8 cellular contexts compared by ENCODE assay signal in the genomic region with DNA sequence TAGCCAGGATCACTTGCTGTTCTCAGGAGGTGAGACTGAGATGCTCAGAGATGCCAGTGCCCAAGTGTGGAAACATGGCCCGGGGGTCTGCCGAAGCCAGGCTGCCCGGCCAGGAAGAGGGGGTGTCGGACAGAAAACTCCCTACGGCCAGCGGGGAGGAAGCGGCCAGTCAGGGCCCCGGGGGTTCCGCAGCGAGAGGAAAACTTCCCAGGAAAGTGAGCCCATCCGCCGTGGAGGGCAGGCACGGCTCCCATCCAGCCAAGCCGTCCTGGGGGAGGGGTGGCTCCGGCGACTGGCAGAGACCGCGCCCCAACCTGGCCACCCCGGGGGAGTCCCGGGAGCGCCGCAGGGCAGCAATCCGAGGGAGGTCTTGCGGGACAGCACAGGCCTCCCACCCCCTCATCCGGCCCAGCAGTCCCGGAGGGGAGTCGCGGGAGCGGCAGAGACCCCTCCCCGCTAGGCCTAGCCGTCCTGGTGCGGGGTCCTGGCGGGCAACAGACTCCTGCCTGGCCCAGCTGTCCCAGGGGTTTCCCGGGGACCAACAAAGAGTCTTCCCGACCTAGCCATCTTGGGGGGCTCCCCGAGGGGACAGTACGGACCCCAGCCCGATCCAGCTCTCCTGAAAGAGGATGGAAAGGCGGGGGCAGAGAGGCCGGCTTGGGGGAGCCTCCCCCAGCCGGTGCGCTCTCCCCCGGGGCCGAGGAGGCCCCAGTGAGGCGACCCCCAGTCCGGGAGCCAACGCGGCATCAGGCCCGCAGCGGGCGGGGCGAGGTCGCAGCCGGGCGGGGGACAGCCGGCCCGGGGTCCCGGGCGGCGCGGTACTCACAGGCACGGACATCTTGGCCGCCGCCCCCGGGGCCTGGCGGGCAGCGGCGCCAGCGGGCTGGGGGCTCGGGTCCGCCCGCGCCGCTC.
DNase-seq lines count a peak whose midpoint lies in the region; ATAC-seq and TF ChIP-seq lines count a peak whose summit lies in the region.

No MANE protein-coding gene starts in this region.

- peak overlapping the region; percentile 75 for H3K4me3 ChIP-seq in BLaER1
- H3K4me3 ChIP-seq in effector memory CD4-positive, alpha-beta T cell (ENCODE audit: insufficient read depth, low read depth, low read length, poor library complexity, severe bottlenecking): peak overlapping the region; percentile 58
- peak overlapping the region; percentile 65 to 86 for H3K4me3 ChIP-seq in muscle layer of duodenum (ENCODE audit: low read depth in 1 of 2, low read length in 2 of 2)

- peak; percentile 30 for ATAC-seq in GM19463 (IDR thresholded peaks at IDR 0.05; ENCODE audit: unreplicated experiment)

- no peak for TF ChIP-seq RAD21 in Ishikawa (IDR thresholded peaks at IDR 0.05; ENCODE audit: low read depth)

- peaks cover 70% of the 10 kb centered on the region for H3K27me3 ChIP-seq in BLaER1
- H3K27me3 ChIP-seq in effector memory CD4-positive, alpha-beta T cell (replicated peaks; ENCODE audit: control insufficient read depth, insufficient read depth, low read length, poor library complexity, severe bottlenecking): peaks cover 25% of the 10 kb centered on the region
- H3K27me3 ChIP-seq in muscle layer of duodenum (ENCODE audit: low read depth, low read length): no peaks in the 10 kb centered on the region

- no peak for DNase-seq in effector memory CD4-positive, alpha-beta T cell
- DNase-seq in central memory CD4-positive, alpha-beta T cell: no peak
- no peak for DNase-seq in NCI-H2227 treated with DMSO at 0.1 percent for 48 hours (lab: John Stamatoyannopoulos, UW)
- no peak for DNase-seq in NCI-H2107 (lab: John Stamatoyannopoulos, UW)

- no peaks in the 10 kb centered on the region for H3K9me3 ChIP-seq in BLaER1
- no peaks in the 10 kb centered on the region for H3K9me3 ChIP-seq in effector memory CD4-positive, alpha-beta T cell (ENCODE audit: control insufficient read depth, low read length)
- no peaks in the 10 kb centered on the region for H3K9me3 ChIP-seq in muscle layer of duodenum (ENCODE audit: control insufficient read depth in 1 of 2, low read length in 2 of 2)

- no peak for TF ChIP-seq EP300 in Ishikawa (IDR thresholded peaks at IDR 0.05; ENCODE audit: borderline replicate concordance)

- H3K4me1 ChIP-seq in BLaER1: peaks cover 34% of the 10 kb centered on the region
- peaks cover 7% of the 10 kb centered on the region for H3K4me1 ChIP-seq in effector memory CD4-positive, alpha-beta T cell (ENCODE audit: control insufficient read depth, insufficient read depth, low read length, poor library complexity, severe bottlenecking)
- peaks cover 19 to 51% of the 10 kb centered on the region in 2 donors for H3K4me1 ChIP-seq in muscle layer of duodenum (ENCODE audit: control insufficient read depth in 1 of 2, insufficient read depth in 2 of 2, low read length in 2 of 2)

- H3K36me3 ChIP-seq in BLaER1 (no peaks in the 10 kb centered on the region), muscle layer of duodenum (ENCODE audit: control insufficient read depth in 1 of 2, insufficient read depth in 2 of 2, low read length in 2 of 2) (no peaks in the 10 kb centered on the region)
- H3K36me3 ChIP-seq in effector memory CD4-positive, alpha-beta T cell (ENCODE audit: control insufficient read depth, insufficient read depth, low read length): no peaks in the 10 kb centered on the region

- peak overlapping the region; percentile 75 for H3K9ac ChIP-seq in BLaER1

- peak overlapping the region; percentile 51 for H3K27ac ChIP-seq in BLaER1
- H3K27ac ChIP-seq in effector memory CD4-positive, alpha-beta T cell (ENCODE audit: insufficient read depth, low read length, poor library complexity, severe bottlenecking): no peak overlapping the region
- peak overlapping the region; percentile 90 for H3K27ac ChIP-seq in muscle layer of duodenum (ENCODE audit: low read length)

- H3K4me2 ChIP-seq in BLaER1: peak overlapping the region; percentile 97

- peaks cover 51% of the 10 kb centered on the region for H4K20me1 ChIP-seq in BLaER1

TF ChIP-seq in Ishikawa, 13 proteins besides CTCF, POLR2A, EP300 and RAD21:
- TF ChIP-seq EGR1 (IDR thresholded peaks at IDR 0.05) (no peak), TAF1 (IDR thresholded peaks at IDR 0.05; ENCODE audit: low read depth) (no peak), ZBTB7A (IDR thresholded peaks at IDR 0.05; ENCODE audit: low read depth) (peak; percentile 64), FOXM1 (IDR thresholded peaks at IDR 0.05; ENCODE audit: borderline replicate concordance, low read depth) (no peak)
